In the genomic region with DNA sequence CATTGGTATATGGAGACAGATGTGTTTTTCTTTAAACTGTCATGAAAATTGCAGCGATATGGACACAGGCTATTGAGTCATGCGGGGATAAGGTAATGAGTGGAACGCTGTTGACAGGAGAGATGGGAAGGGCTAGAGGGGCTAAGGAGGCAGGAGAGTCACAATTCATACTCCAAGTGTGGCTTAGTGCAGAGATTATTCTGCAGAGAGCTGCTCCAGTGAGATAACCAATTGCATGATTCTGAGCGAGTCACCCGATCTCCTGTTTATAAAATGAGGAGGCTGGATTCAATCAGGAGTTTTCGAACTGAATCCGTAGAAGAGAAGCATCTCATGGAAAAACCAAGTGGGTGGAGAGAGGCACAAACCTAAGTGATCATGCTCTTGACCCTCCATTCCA, we compare ENCODE assay signal across 1 cellular context.
TF ChIP-seq lines count a peak whose summit lies in the region.

No MANE protein-coding gene starts in this region.

TF ChIP-seq in K562, 482 proteins besides CTCF, POLR2A, EP300 and RAD21 (continued from another document):
- TF ChIP-seq ETV6 (IDR thresholded peaks at IDR 0.05; ENCODE audit: borderline replicate concordance in 1 of 2, low read depth in 2 of 2, low read length in 1 of 2) = no peak
- TF ChIP-seq ETV6 (CRISPR knock-in tag; IDR thresholded peaks at IDR 0.05; ENCODE audit: borderline replicate concordance) = no peak
- no peak for TF ChIP-seq USF1 (CRISPR knock-in tag; IDR thresholded peaks at IDR 0.05)
- 0 out of 2 replicates have a peak, but pooled peaks have one; percentile 17 for TF ChIP-seq ADNP (tag; IDR thresholded peaks at IDR 0.05)
- TF ChIP-seq ZFP30 (CRISPR knock-in tag; IDR thresholded peaks at IDR 0.05; ENCODE audit: borderline replicate concordance) = no peak
- TF ChIP-seq CAMTA2 (CRISPR knock-in tag; conservative IDR thresholded peaks at IDR 0.05) = no peak
- TF ChIP-seq RCOR1 (IDR thresholded peaks at IDR 0.05; ENCODE audit: borderline replicate concordance in 1 of 2, low read depth in 2 of 2, low read length in 2 of 2) = no peak
- TF ChIP-seq, protein P1, sequence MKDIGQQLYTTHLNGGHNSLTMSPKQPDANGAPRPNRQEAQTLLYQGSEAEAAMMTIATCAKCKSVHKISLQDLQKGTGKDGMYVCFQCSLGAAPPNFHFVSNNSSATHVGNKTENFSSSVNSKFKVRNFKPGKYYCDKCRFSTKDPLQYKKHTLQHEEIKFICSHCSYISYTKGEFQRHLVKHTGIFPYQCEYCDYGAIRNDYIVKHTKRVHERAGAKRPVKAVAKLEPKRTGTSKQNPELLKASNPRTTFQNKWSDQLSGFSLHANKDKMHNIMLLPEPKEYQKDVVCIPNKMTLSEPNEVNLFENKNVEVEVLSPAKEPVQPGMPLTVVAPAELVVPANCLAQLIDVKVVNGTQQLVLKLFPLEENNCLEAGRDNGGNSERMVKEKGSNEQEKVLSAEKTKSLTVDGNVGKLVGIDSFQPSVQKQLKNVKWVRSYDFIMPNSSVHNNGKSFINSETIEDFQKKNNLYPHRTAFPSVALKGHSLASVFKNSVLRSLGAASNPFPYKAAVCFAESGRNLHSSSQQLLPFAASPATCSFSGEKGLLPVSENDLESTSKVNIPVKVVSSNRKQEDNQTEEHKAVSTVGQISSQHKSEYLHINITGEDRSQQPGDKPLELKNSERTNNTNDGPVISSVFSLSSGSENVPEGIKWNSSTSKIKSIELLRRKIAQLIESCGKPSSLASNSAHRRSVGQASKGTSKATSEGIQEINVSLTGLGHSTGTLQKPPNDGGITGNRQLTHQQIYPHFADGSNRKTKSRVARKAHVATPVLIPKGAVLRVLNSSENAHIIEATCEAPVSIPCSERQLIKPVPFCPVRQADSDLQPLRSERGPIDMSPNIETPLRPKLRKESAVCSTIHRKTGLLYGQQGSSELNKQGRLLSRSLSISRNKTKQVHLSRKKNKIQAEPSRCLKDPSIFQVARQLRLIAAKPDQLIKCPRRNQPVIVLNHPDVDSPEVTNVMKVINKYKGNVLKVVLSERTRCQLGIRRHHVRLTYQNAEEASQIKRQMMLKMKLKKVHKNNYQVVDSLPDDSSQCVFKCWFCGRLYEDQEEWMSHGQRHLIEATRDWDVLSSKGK (CRISPR knock-in tag; IDR thresholded peaks at IDR 0.05) = no peak
- no peak for TF ChIP-seq SMAD4 (CRISPR knock-in tag; conservative IDR thresholded peaks at IDR 0.05)
- no peak for TF ChIP-seq SP1 (CRISPR knock-in tag; IDR thresholded peaks at IDR 0.05)
- no peak for TF ChIP-seq FOS (IDR thresholded peaks at IDR 0.05; ENCODE audit: extremely low read depth, insufficient read length)
